In the genomic region with DNA sequence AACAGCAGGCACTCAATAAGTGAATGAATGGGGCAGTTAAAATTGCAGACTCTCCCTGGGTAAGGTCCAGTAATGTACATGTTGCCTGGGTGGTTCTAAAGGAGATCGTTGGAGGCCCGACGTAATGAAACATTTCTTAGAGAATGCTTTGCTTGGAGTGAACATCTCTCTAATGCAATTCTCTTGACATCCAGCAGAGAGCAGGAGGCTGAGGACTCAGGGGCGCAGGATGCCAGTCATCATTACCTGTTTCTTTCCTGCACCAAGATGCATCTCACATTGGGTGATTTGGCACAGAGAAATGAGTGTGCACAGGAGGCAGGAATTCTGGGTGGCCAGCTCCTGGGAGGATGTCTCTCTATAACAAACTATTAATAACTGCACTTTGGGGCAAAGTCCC, we compare ENCODE assay signal across 13 cellular contexts.
DNase-seq lines count a peak whose midpoint lies in the region; ATAC-seq, FAIRE-seq and TF ChIP-seq lines count a peak whose summit lies in the region.
"Had no signal": no experiment of that assay in that cellular context is flagged by ENCODE, and none has a peak within 500 bp of the region (broad histone marks: within the 10 kb centered on the region; RNA-seq: fewer than 3 reads in every experiment).

No MANE protein-coding gene starts in this region.

- no peaks in the 10 kb centered on the region for H4K20me1 ChIP-seq in OCI-LY1 (ENCODE audit: insufficient read depth, low read length)

- H3K9me3 ChIP-seq in OCI-LY1 (ENCODE audit: low read length) (no peaks in the 10 kb centered on the region), spleen (peaks cover 0 to 4% (median 0%) of the 10 kb centered on the region in 8 donors)
- H3K9me3 ChIP-seq: esophagus squamous epithelium had no signal

- no peak overlapping the region for H2AFZ ChIP-seq in OCI-LY1 (ENCODE audit: low read length)

- 61 to 83% (median 80%) methylated on average over 4 of the region's 4 CpGs for WGBS in spleen, 5 donors

- H3K4me1 ChIP-seq in OCI-LY1 (ENCODE audit: insufficient read depth, low read length, severe bottlenecking) (no peaks in the 10 kb centered on the region), spleen (no peaks in the 10 kb centered on the region)
- H3K4me1 ChIP-seq: esophagus squamous epithelium had no signal

- H3K4me3 ChIP-seq in OCI-LY1 (ENCODE audit: low read depth, low read length, poor library complexity, severe bottlenecking) = no peak overlapping the region
- H3K4me3 ChIP-seq in spleen = no peak overlapping the region
- H3K4me3 ChIP-seq: esophagus squamous epithelium had no signal

- H3K27me3 ChIP-seq in OCI-LY1 (ENCODE audit: insufficient read depth, low read length) = no peaks in the 10 kb centered on the region
- H3K27me3 ChIP-seq in spleen (replicated peaks in 1 of 7) = peaks cover 0 to 12% (median 0%) of the 10 kb centered on the region in 7 donors
- H3K27me3 ChIP-seq: esophagus squamous epithelium had no signal

- DNase-seq in D721Med (ENCODE audit: insufficient read length, low spot score) (no peak), GM13976 (ENCODE audit: low spot score) (peak; percentile 35), iPS-NIHi11 (ENCODE audit: low spot score) (peak; percentile 61), COLO668 (lab: John Stamatoyannopoulos, UW; ENCODE audit: unreplicated experiment) (no peak), NCI-H1417 (lab: John Stamatoyannopoulos, UW) (no peak), spleen (no peak)
- DNase-seq: CD4-positive, alpha-beta memory T cell; esophagus squamous epithelium; NCI-H1694 treated with DMSO at 0.1 percent for 48 hours had no signal

- no peaks in the 10 kb centered on the region for H3K9me2 ChIP-seq in OCI-LY1 (ENCODE audit: low read depth, low read length)

- TF ChIP-seq POLR2A in spleen (IDR thresholded peaks at IDR 0.05) = no peak

- intact Hi-C loops in spleen (cut with DNase I; ENCODE audit: low total_unique reads) = no loop called here

- H3F3A ChIP-seq in OCI-LY1 (ENCODE audit: insufficient read depth, low read length) = no peaks in the 10 kb centered on the region

- in situ Hi-C loops in GM13976 (cut with MboI; ENCODE audit: low sequenced_read_pairs, unreplicated experiment) = no loop called here

- H3K4me2 ChIP-seq in OCI-LY1 (ENCODE audit: low read length) = no peak overlapping the region

- no peaks in the 10 kb centered on the region for H3K79me2 ChIP-seq in OCI-LY1 (ENCODE audit: insufficient read depth, low read length)

- FAIRE-seq in D721Med (lab: Jason Lieb, UNC) = no peak
- FAIRE-seq: GM18507 had no signal

- ATAC-seq in HG03520 (IDR thresholded peaks at IDR 0.05; ENCODE audit: unreplicated experiment) = no peak

- TF ChIP-seq CTCF in D721Med (IDR thresholded peaks at IDR 0.05; ENCODE audit: insufficient read depth, missing control alignments) = peak; percentile 25
- no peak for TF ChIP-seq CTCF in GM13976 (IDR thresholded peaks at IDR 0.05; ENCODE audit: borderline replicate concordance, control extremely low read depth, extremely low read depth, insufficient read depth, missing control alignments)
- peak; percentile 47; the same call in 1 of the 2 replicates for TF ChIP-seq CTCF in OCI-LY1 (IDR thresholded peaks at IDR 0.05; ENCODE audit: low read length)
- no peak for TF ChIP-seq CTCF in spleen (IDR thresholded peaks at IDR 0.05 in 8 of 11, conservative IDR thresholded peaks at IDR 0.05 in 3 of 11)

- no peak overlapping the region for H3K9ac ChIP-seq in OCI-LY1 (ENCODE audit: low read length)

- no peak overlapping the region for H3K27ac ChIP-seq in OCI-LY1 (ENCODE audit: low read depth, low read length, poor library complexity, severe bottlenecking)
- no peak overlapping the region for H3K27ac ChIP-seq in spleen
- H3K27ac ChIP-seq: esophagus squamous epithelium, HL-60 had no signal

- H3K36me3 ChIP-seq in OCI-LY1 (ENCODE audit: insufficient read depth, low read length) = no peaks in the 10 kb centered on the region
- H3K36me3 ChIP-seq in spleen = no peaks in the 10 kb centered on the region
- H3K36me3 ChIP-seq: esophagus squamous epithelium had no signal

Comparison
In these comparisons a context has a peak if more than half of its experiments do, and no peak if none do; other contexts are left out.
1. DNase-seq: peak in GM13976 (single experiment) and iPS-NIHi11 (single experiment); none in D721Med (single experiment), COLO668 (single experiment), NCI-H1417 (0 of 3) and spleen (single experiment).
2. CTCF ChIP-seq: peak in D721Med (single experiment) and OCI-LY1 (single experiment); none in GM13976 (single experiment) and spleen (0 of 11).